ENCODE assay signal across 8 cellular contexts in the genomic region with DNA sequence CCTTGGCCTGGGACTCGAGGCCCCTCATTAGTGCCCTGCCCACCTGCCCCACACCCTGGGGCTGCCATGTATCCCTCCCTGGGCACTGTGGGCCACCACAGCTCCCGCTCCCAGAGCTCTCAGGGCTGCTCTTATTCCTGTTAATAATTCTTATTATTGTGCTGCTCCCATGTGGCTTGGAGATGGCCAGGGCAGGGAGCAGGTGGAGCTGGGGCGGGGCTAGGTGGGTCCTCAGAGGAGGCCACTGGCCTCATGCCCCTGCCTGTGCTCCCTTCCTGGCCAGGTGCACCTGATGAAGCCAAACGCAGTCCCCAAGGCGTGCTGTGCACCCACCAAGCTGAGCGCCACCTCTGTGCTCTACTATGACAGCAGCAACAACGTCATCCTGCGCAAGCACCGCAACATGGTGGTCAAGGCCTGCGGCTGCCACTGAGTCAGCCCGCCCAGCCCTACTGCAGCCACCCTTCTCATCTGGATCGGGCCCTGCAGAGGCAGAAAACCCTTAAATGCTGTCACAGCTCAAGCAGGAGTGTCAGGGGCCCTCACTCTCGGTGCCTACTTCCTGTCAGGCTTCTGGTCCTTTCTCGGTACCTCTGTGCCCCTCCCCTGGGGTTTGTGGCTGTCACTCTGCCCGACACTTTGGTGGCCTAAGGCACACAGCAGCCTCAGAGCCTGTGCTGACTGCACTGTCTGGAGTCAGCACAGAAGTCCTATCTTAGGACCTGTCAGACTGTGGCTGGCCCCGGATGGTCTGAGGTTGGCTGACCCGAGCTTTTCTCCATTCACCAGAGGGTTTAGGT. TPM values are rescaled to one million over a fixed set of nuclear protein-coding genes. Genes with fewer than 3 reads are reported as not detected.
DNase-seq lines count a peak whose midpoint lies in the region; ATAC-seq and TF ChIP-seq lines count a peak whose summit lies in the region.

No MANE protein-coding gene starts in this region.

- H3K9me2 ChIP-seq in DOHH2 (replicated peaks; ENCODE audit: control insufficient read depth, low read length): no peaks in the 10 kb centered on the region

- peaks cover 25% of the 10 kb centered on the region for H3K4me1 ChIP-seq in DOHH2 (ENCODE audit: control insufficient read depth, low read length)

- no peaks in the 10 kb centered on the region for H3K27me3 Mint-ChIP-seq in activated naive CD8-positive, alpha-beta T cell treated with anti-CD3 and anti-CD28 coated beads, Interleukin-2, amount 10 ng/mL, durations not matched to agents 7 days and 5 days

- no peaks in the 10 kb centered on the region for H3K27me3 ChIP-seq in DOHH2 (ENCODE audit: control insufficient read depth, low read length)

- no peak overlapping the region for H3K4me3 ChIP-seq in DOHH2 (ENCODE audit: low read length)

- peaks cover 21% of the 10 kb centered on the region for H3K4me1 Mint-ChIP-seq in activated naive CD8-positive, alpha-beta T cell treated with anti-CD3 and anti-CD28 coated beads, Interleukin-2, amount 10 ng/mL, durations not matched to agents 7 days and 5 days

- H3K36me3 ChIP-seq in DOHH2 (ENCODE audit: control insufficient read depth, low read length): peaks cover 20% of the 10 kb centered on the region

- H4K20me1 ChIP-seq in DOHH2 (ENCODE audit: control insufficient read depth, insufficient read depth, low read depth, low read length): no peaks in the 10 kb centered on the region

- no peaks in the 10 kb centered on the region for H3K9me3 Mint-ChIP-seq in activated naive CD8-positive, alpha-beta T cell treated with anti-CD3 and anti-CD28 coated beads, Interleukin-2, amount 10 ng/mL, durations not matched to agents 7 days and 5 days

- H3K36me3 Mint-ChIP-seq in activated naive CD8-positive, alpha-beta T cell treated with anti-CD3 and anti-CD28 coated beads, Interleukin-2, amount 10 ng/mL, durations not matched to agents 7 days and 5 days: peaks cover 7% of the 10 kb centered on the region

- H3K4me2 ChIP-seq in DOHH2 (ENCODE audit: low read length): peak overlapping the region; percentile 60

- H3F3A ChIP-seq in DOHH2 (ENCODE audit: control insufficient read depth, insufficient read depth): no peaks in the 10 kb centered on the region

- peak overlapping the region; percentile 79 for H3K27ac Mint-ChIP-seq in activated naive CD8-positive, alpha-beta T cell treated with anti-CD3 and anti-CD28 coated beads, Interleukin-2, amount 10 ng/mL, durations not matched to agents 7 days and 5 days

- H3K4me3 Mint-ChIP-seq in activated naive CD8-positive, alpha-beta T cell treated with anti-CD3 and anti-CD28 coated beads, Interleukin-2, amount 10 ng/mL, durations not matched to agents 7 days and 5 days: no peak overlapping the region

- peak; percentile 67 for DNase-seq in activated naive CD8-positive, alpha-beta T cell treated with anti-CD3 and anti-CD28 coated beads, Interleukin-2, amount 10 ng/mL, durations not matched to agents 7 days and 5 days
- no peak for DNase-seq in amniotic stem cell (lab: John Stamatoyannopoulos, UW)
- DNase-seq in NCI-H2196 (lab: John Stamatoyannopoulos, UW; ENCODE audit: unreplicated experiment): no peak
- DNase-seq in NCI-H774 (lab: John Stamatoyannopoulos, UW): no peak
- no peak for DNase-seq in NCI-H1092 treated with DMSO at 0.1 percent for 48 hours (lab: John Stamatoyannopoulos, UW)

- ATAC-seq in GM19438 (IDR thresholded peaks at IDR 0.05; ENCODE audit: low read depth, unreplicated experiment) (peak; percentile 89), HG03432 (IDR thresholded peaks at IDR 0.05; ENCODE audit: unreplicated experiment) (peak; percentile 93)
- peak; percentile 98 for ATAC-seq in activated naive CD8-positive, alpha-beta T cell treated with anti-CD3 and anti-CD28 coated beads, Interleukin-2, amount 10 ng/mL, durations not matched to agents 7 days and 5 days (ENCODE audit: low read depth)

- H3K79me2 ChIP-seq in DOHH2 (ENCODE audit: control insufficient read depth, low read length): no peaks in the 10 kb centered on the region

- TF ChIP-seq CTCF in DOHH2 (IDR thresholded peaks at IDR 0.05; ENCODE audit: low read depth, low read length, poor library complexity, severe bottlenecking): no peak

- H3K9me3 ChIP-seq in DOHH2 (ENCODE audit: control insufficient read depth, insufficient read depth, low read length): no peaks in the 10 kb centered on the region

- POLR2A ChIA-PET in activated naive CD8-positive, alpha-beta T cell treated with anti-CD3 and anti-CD28 coated beads, Interleukin-2, amount 10 ng/mL, durations not matched to agents 7 days and 5 days (lab: Charles Lee): interaction anchor here (1.0 kb wide), 1 partner anchor 17 kb away, joined by 3 read pairs; no protein-coding TSS in a partner anchor

- no peak overlapping the region for H3K27ac ChIP-seq in DOHH2 (ENCODE audit: low read depth, low read length)

RNA-seq across cellular contexts. Expression of gene BMP8A, which starts 34.1 kb away (rescaled TPM):
- under 1 TPM in 1 of 2 experiments, not detected in 1; 0.20 TPM for total RNA-seq in activated naive CD8-positive, alpha-beta T cell treated with anti-CD3 and anti-CD28 coated beads, Interleukin-2, amount 10 ng/mL, durations not matched to agents 7 days and 5 days

RNA-seq across cellular contexts. Expression of gene PABPC4, which starts 51.0 kb away (rescaled TPM):
- total RNA-seq in activated naive CD8-positive, alpha-beta T cell treated with anti-CD3 and anti-CD28 coated beads, Interleukin-2, amount 10 ng/mL, durations not matched to agents 7 days and 5 days: 100 to 1,000 TPM; 198 TPM
